In genomic region chr12:12684375-12685106, GRCh38 we compare ENCODE assay signal across 1 cellular context.
TF ChIP-seq lines count a peak whose summit lies in the region.

No MANE protein-coding gene starts in this region.

TF ChIP-seq in H1, 55 proteins besides CTCF, POLR2A, EP300 and RAD21 (continued from another document):
- TF ChIP-seq BRCA1 (IDR thresholded peaks at IDR 0.05; ENCODE audit: low read depth, low read length) (no peak), CBX8 (IDR thresholded peaks at IDR 0.05; ENCODE audit: borderline replicate concordance, low read depth, low read length) (no peak), SAP30 (IDR thresholded peaks at IDR 0.05; ENCODE audit: insufficient read depth, insufficient replicate concordance, low read length) (no peak), CHD1 (IDR thresholded peaks at IDR 0.05; ENCODE audit: low read depth, low read length) (no peak), ATF2 (IDR thresholded peaks at IDR 0.05; ENCODE audit: low read length) (no peak; the same call in 1 of the 2 replicates), TEAD4 (IDR thresholded peaks at IDR 0.05; ENCODE audit: low read depth, low read length) (peak; percentile 97), TCF12 (IDR thresholded peaks at IDR 0.05; ENCODE audit: low read depth, low read length) (peak; percentile 51; the same call in 1 of the 2 replicates), RFX5 (IDR thresholded peaks at IDR 0.05; ENCODE audit: borderline replicate concordance, low read depth, low read length) (no peak), FOSL1 (IDR thresholded peaks at IDR 0.05; ENCODE audit: insufficient read depth, low read depth, low read length) (no peak), ZNF274 (IDR thresholded peaks at IDR 0.05; ENCODE audit: borderline replicate concordance, extremely low read depth, low read length) (no peak), NANOG (IDR thresholded peaks at IDR 0.05; ENCODE audit: insufficient read depth, low read depth, low read length, poor library complexity, severe bottlenecking) (peak; percentile 68), ATF3 (IDR thresholded peaks at IDR 0.05; ENCODE audit: insufficient read depth, low read depth, low read length) (peak; percentile 95), POU5F1 (IDR thresholded peaks at IDR 0.05; ENCODE audit: low read depth, low read length) (peak; percentile 76; the same call in 1 of the 2 replicates), USF2 (IDR thresholded peaks at IDR 0.05; ENCODE audit: low read length) (peak; percentile 99), NRF1 (IDR thresholded peaks at IDR 0.05; ENCODE audit: low read depth, low read length) (no peak), CHD2 (IDR thresholded peaks at IDR 0.05; ENCODE audit: low read length) (peak; percentile 70), SIRT6 (IDR thresholded peaks at IDR 0.05; ENCODE audit: low read length) (no peak), MAX (IDR thresholded peaks at IDR 0.05) (peak; percentile 88), CREB1 (IDR thresholded peaks at IDR 0.05) (peak; percentile 62; the same call in 1 of the 2 replicates), MAFK (IDR thresholded peaks at IDR 0.05; ENCODE audit: low read depth, low read length) (no peak), HDAC2 (IDR thresholded peaks at IDR 0.05; ENCODE audit: borderline replicate concordance in 1 of 2, low read depth in 2 of 2, low read length in 2 of 2) (0 out of 4 replicates have a peak, but pooled peaks have one; percentile 5 to 52), JUND (IDR thresholded peaks at IDR 0.05; ENCODE audit: low read length) (peak; percentile 20; the same call in 1 of the 2 replicates), HDAC6 (IDR thresholded peaks at IDR 0.05; ENCODE audit: low read depth, low read length) (no peak), BCL11A (IDR thresholded peaks at IDR 0.05; ENCODE audit: low read depth in 2 of 2, low read length in 2 of 2) (no peak), SIN3A (conservative IDR thresholded peaks at IDR 0.05 in 1 of 2, IDR thresholded peaks at IDR 0.05 in 1 of 2; ENCODE audit: low read depth in 1 of 2, low read length in 2 of 2) (peak; percentile 90 to 95), RBBP5 (IDR thresholded peaks at IDR 0.05; ENCODE audit: borderline replicate concordance, low read depth, low read length) (0 out of 2 replicates have a peak, but pooled peaks have one; percentile 56), RNF2 (IDR thresholded peaks at IDR 0.05; ENCODE audit: borderline replicate concordance, low read depth, low read length, missing control alignments, poor library complexity, severe bottlenecking) (no peak), ASH2L (IDR thresholded peaks at IDR 0.05; ENCODE audit: low read length) (peak; percentile 57), SIX5 (IDR thresholded peaks at IDR 0.05; ENCODE audit: low read depth, low read length) (no peak), SP2 (IDR thresholded peaks at IDR 0.05; ENCODE audit: low read length) (no peak), KDM4A (IDR thresholded peaks at IDR 0.05; ENCODE audit: low read depth, low read length, severe bottlenecking) (no peak), BACH1 (IDR thresholded peaks at IDR 0.05; ENCODE audit: low read length) (no peak), GABPA (IDR thresholded peaks at IDR 0.05; ENCODE audit: borderline replicate concordance, insufficient read depth, low read length) (no peak), YY1 (IDR thresholded peaks at IDR 0.05; ENCODE audit: low read depth, low read length) (peak; percentile 85), RXRA (IDR thresholded peaks at IDR 0.05; ENCODE audit: insufficient read depth, low read depth, low read length) (no peak), KDM5A (IDR thresholded peaks at IDR 0.05; ENCODE audit: low read length) (no peak; the same call in 1 of the 2 replicates), CEBPB (IDR thresholded peaks at IDR 0.05; ENCODE audit: low read depth, low read length) (no peak), POLR2AphosphoS5 (IDR thresholded peaks at IDR 0.05; ENCODE audit: low read depth, low read length) (peak; percentile 91), GTF2F1 (IDR thresholded peaks at IDR 0.05; ENCODE audit: borderline replicate concordance, low read depth, low read length) (no peak), EZH2 (IDR thresholded peaks at IDR 0.05; ENCODE audit: low read depth, low read length, severe bottlenecking) (no peak), SUZ12 (IDR thresholded peaks at IDR 0.05; ENCODE audit: low read length) (no peak), CBX5 (IDR thresholded peaks at IDR 0.05; ENCODE audit: low read depth, low read length) (no peak), E2F6 (IDR thresholded peaks at IDR 0.05) (peak; percentile 54), SRF (IDR thresholded peaks at IDR 0.05; ENCODE audit: low read depth, low read length) (no peak), KDM1A (IDR thresholded peaks at IDR 0.05; ENCODE audit: borderline replicate concordance, low read length) (no peak), PHF8 (conservative IDR thresholded peaks at IDR 0.05; ENCODE audit: low read depth, low read length) (0 out of 2 replicates have a peak, but pooled peaks have one; percentile 50), CTBP2 (IDR thresholded peaks at IDR 0.05; ENCODE audit: borderline replicate concordance, insufficient read depth, insufficient read length, low read length) (no peak), SP4 (IDR thresholded peaks at IDR 0.05; ENCODE audit: low read length) (peak; percentile 99), SP1 (IDR thresholded peaks at IDR 0.05; ENCODE audit: low read depth, low read length) (peak; percentile 80; the same call in 1 of the 2 replicates), TAF1 (IDR thresholded peaks at IDR 0.05; ENCODE audit: low read depth, low read length) (peak; percentile 74), EGR1 (IDR thresholded peaks at IDR 0.05; ENCODE audit: borderline replicate concordance, low read depth, low read length) (peak; percentile 48; the same call in 1 of the 2 replicates), JUN (IDR thresholded peaks at IDR 0.05; ENCODE audit: low read depth, low read length) (no peak), CHD7 (IDR thresholded peaks at IDR 0.05; ENCODE audit: insufficient replicate concordance, low read length) (peak; percentile 63), TBP (IDR thresholded peaks at IDR 0.05; ENCODE audit: low read depth, low read length) (peak; percentile 80; the same call in 1 of the 2 replicates)
